ENCODE assay signal across 2 cellular contexts in genomic region chr2:120401275-120402069, GRCh38.
TF ChIP-seq lines count a peak whose summit lies in the region.

No MANE protein-coding gene starts in this region.

TF ChIP-seq in A549, 52 proteins besides CTCF, POLR2A, EP300 and RAD21 (continued from another document):
- TF ChIP-seq CBX8 (IDR thresholded peaks at IDR 0.05) = no peak
- no peak for TF ChIP-seq NR3C1 (IDR thresholded peaks at IDR 0.05)
- TF ChIP-seq MAZ (IDR thresholded peaks at IDR 0.05; ENCODE audit: borderline replicate concordance, low read depth, low read length) = no peak
- TF ChIP-seq RFX5 (IDR thresholded peaks at IDR 0.05) = no peak
- TF ChIP-seq EHF (CRISPR knock-in tag; IDR thresholded peaks at IDR 0.05) = no peak
- TF ChIP-seq REST (IDR thresholded peaks at IDR 0.05) = no peak
- TF ChIP-seq EHMT2 (IDR thresholded peaks at IDR 0.05; ENCODE audit: low read depth) = no peak
- TF ChIP-seq PHF8 (IDR thresholded peaks at IDR 0.05; ENCODE audit: borderline replicate concordance, low read depth) = no peak
TF ChIP-seq in A549: peak in this region for 0.

TF ChIP-seq in HEK293, 187 proteins besides CTCF, POLR2A, EP300 and RAD21 (continued from another document):
- TF ChIP-seq REST (tag by site-specific recombination; IDR thresholded peaks at IDR 0.05) (peak; percentile 75), ZSCAN23 (tag by site-specific recombination; IDR thresholded peaks at IDR 0.05) (no peak)
